1 cellular context compared by ENCODE assay signal in genomic region chr20:32390999-32391398, GRCh38.
TF ChIP-seq lines count a peak whose summit lies in the region.

No MANE protein-coding gene starts in this region.

TF ChIP-seq in GM12878, 131 proteins besides CTCF, POLR2A, EP300 and RAD21:
- TF ChIP-seq, protein P1, sequence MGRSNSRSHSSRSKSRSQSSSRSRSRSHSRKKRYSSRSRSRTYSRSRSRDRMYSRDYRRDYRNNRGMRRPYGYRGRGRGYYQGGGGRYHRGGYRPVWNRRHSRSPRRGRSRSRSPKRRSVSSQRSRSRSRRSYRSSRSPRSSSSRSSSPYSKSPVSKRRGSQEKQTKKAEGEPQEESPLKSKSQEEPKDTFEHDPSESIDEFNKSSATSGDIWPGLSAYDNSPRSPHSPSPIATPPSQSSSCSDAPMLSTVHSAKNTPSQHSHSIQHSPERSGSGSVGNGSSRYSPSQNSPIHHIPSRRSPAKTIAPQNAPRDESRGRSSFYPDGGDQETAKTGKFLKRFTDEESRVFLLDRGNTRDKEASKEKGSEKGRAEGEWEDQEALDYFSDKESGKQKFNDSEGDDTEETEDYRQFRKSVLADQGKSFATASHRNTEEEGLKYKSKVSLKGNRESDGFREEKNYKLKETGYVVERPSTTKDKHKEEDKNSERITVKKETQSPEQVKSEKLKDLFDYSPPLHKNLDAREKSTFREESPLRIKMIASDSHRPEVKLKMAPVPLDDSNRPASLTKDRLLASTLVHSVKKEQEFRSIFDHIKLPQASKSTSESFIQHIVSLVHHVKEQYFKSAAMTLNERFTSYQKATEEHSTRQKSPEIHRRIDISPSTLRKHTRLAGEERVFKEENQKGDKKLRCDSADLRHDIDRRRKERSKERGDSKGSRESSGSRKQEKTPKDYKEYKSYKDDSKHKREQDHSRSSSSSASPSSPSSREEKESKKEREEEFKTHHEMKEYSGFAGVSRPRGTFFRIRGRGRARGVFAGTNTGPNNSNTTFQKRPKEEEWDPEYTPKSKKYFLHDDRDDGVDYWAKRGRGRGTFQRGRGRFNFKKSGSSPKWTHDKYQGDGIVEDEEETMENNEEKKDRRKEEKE (IDR thresholded peaks at IDR 0.05), result no peak
- no peak for TF ChIP-seq FOXK2 (IDR thresholded peaks at IDR 0.05)
- no peak for TF ChIP-seq POLR2AphosphoS5 (IDR thresholded peaks at IDR 0.05; ENCODE audit: low read length)
TF ChIP-seq in GM12878: peak in this region for 0.
